11 cellular contexts compared by ENCODE assay signal in genomic region chr10:70890917-70891431, GRCh38. TPM values are rescaled to one million over a fixed set of nuclear protein-coding genes. Genes with fewer than 3 reads are reported as not detected.
DNase-seq lines count a peak whose midpoint lies in the region; ATAC-seq, FAIRE-seq and TF ChIP-seq lines count a peak whose summit lies in the region.
"Had no signal": no experiment of that assay in that cellular context is flagged by ENCODE, and none has a peak within 500 bp of the region (broad histone marks: within the 10 kb centered on the region; RNA-seq: fewer than 3 reads in every experiment).

No MANE protein-coding gene starts in this region.

- H3K4me1 ChIP-seq in mesenchymal stem cell (ENCODE audit: control insufficient read depth, insufficient read depth, low read depth, low read length) = peaks cover 15% of the 10 kb centered on the region

- no peak overlapping the region for H3K27ac ChIP-seq in mesenchymal stem cell (ENCODE audit: low read length, poor library complexity, severe bottlenecking)

- peak overlapping the region; percentile 49 for H2BK15ac ChIP-seq in mesenchymal stem cell (ENCODE audit: low read depth, poor library complexity, severe bottlenecking)

- peak; percentile 2 for DNase-seq in NCI-H748 (lab: John Stamatoyannopoulos, UW; ENCODE audit: unreplicated experiment)
- DNase-seq in NCI-H748 treated with DMSO at 0.1 percent for 48 hours (lab: John Stamatoyannopoulos, UW) = no peak
- DNase-seq in fibroblast of villous mesenchyme (ENCODE audit: low read depth) = peak; percentile 76
- peak; percentile 50 for DNase-seq in mesenchymal stem cell
- DNase-seq in urothelium cell line (ENCODE audit: low spot score) = no peak
- DNase-seq in activated CD4-positive, alpha-beta T cell treated with anti-CD3 and anti-CD28 coated beads, Interleukin-2, amount 50 U/mL, for 1 hour = no peak
- no peak for DNase-seq in ecto neural progenitor cell (ENCODE audit: low spot score)
- DNase-seq: activated CD8-positive, alpha-beta T cell treated with anti-CD3 and anti-CD28 coated beads for 36 hours had no signal

- H2BK12ac ChIP-seq in mesenchymal stem cell (ENCODE audit: low read length in 2 of 2) = peak overlapping the region in 1 of 2 experiments; percentile 37

- peak overlapping the region in 1 of 2 experiments; percentile 24 for H3K4ac ChIP-seq in mesenchymal stem cell (ENCODE audit: low read depth in 1 of 2, low read length in 2 of 2)

- peak overlapping the region; percentile 24 for H3K9ac ChIP-seq in mesenchymal stem cell (ENCODE audit: low read length)

- ATAC-seq in HG02885 (IDR thresholded peaks at IDR 0.05; ENCODE audit: poor library complexity, unreplicated experiment) = no peak
- ATAC-seq: activated CD8-positive, alpha-beta T cell treated with anti-CD3 and anti-CD28 coated beads for 36 hours; stimulated activated effector memory CD8-positive, alpha-beta T cell treated with anti-CD3 and anti-CD28 coated beads, Interleukin-12 subunit alpha, Interleukin-12 subunit beta, amount 100 ng/mL, for 72 hours had no signal

- H3K4me3 ChIP-seq in fibroblast of villous mesenchyme (ENCODE audit: low read depth, low read length) (no peak overlapping the region), mesenchymal stem cell (ENCODE audit: insufficient read depth in 1 of 2, low read depth in 1 of 2, low read length in 2 of 2) (no peak overlapping the region)

- no peak overlapping the region for H2AK5ac ChIP-seq in mesenchymal stem cell (ENCODE audit: low read length, severe bottlenecking)

- H3K18ac ChIP-seq in mesenchymal stem cell (ENCODE audit: low read depth in 1 of 2, low read length in 2 of 2) = no peak overlapping the region

- WGBS in mesenchymal stem cell = 43% methylated on average over 7 of the region's 7 CpGs

- no peak overlapping the region for H3K14ac ChIP-seq in mesenchymal stem cell (ENCODE audit: low read length in 2 of 2)

- H3K4me2 ChIP-seq in mesenchymal stem cell (ENCODE audit: low read length, poor library complexity, severe bottlenecking) = no peak overlapping the region

- no peak overlapping the region for H3K23ac ChIP-seq in mesenchymal stem cell (ENCODE audit: low read length in 2 of 2)

- no peaks in the 10 kb centered on the region for H3K9me3 ChIP-seq in mesenchymal stem cell (ENCODE audit: control insufficient read depth, low read length)

- FAIRE-seq in urothelium cell line (lab: Jason Lieb, UNC) = peak; percentile 44
- FAIRE-seq: D721Med had no signal

- no peak overlapping the region for H4K91ac ChIP-seq in mesenchymal stem cell (ENCODE audit: low read length)

- no peak for TF ChIP-seq CTCF in fibroblast of villous mesenchyme (IDR thresholded peaks at IDR 0.05; ENCODE audit: insufficient read depth, low read depth, low read length)

- H4K8ac ChIP-seq in mesenchymal stem cell (ENCODE audit: low read length) = no peak overlapping the region

- no peak overlapping the region for H2BK5ac ChIP-seq in mesenchymal stem cell (ENCODE audit: low read depth, low read length, poor library complexity, severe bottlenecking)

- H3K27me3 ChIP-seq in mesenchymal stem cell (ENCODE audit: control insufficient read depth in 1 of 2, insufficient read depth in 1 of 2, low read length in 2 of 2) = peaks cover 0 to 3% of the 10 kb centered on the region in 2 experiments

- no peak overlapping the region for H2BK120ac ChIP-seq in mesenchymal stem cell (ENCODE audit: low read depth, low read length)

- peaks cover 12% of the 10 kb centered on the region for H3K79me1 ChIP-seq in mesenchymal stem cell (replicated peaks; ENCODE audit: low read length, poor library complexity, severe bottlenecking)

- H2AFZ ChIP-seq in mesenchymal stem cell (ENCODE audit: low read depth, low read length) = no peak overlapping the region

- no peaks in the 10 kb centered on the region for H3K36me3 ChIP-seq in mesenchymal stem cell (ENCODE audit: control insufficient read depth in 1 of 2, insufficient read depth in 2 of 2, low read depth in 1 of 2, low read length in 2 of 2)

RNA-seq across cellular contexts. Expression of gene PCBD1, which starts 2.6 kb away (rescaled TPM):
- 24.2 and 26.8 TPM in 2 replicates for total RNA-seq in fibroblast of villous mesenchyme
- polyA plus RNA-seq in mesenchymal stem cell (2013, experiment 1 of 2) = 86.1 TPM
- polyA plus RNA-seq in mesenchymal stem cell (2013, experiment 2 of 2) = 80.5 TPM

Comparison
In these comparisons a context has a peak if more than half of its experiments do, and no peak if none do; other contexts are left out.
1. DNase-seq: peak in NCI-H748 (single experiment), fibroblast of villous mesenchyme (single experiment) and mesenchymal stem cell (single experiment); none in NCI-H748 treated with DMSO at 0.1 percent for 48 hours (single experiment), urothelium cell line (single experiment), activated CD4-positive, alpha-beta T cell treated with anti-CD3 and anti-CD28 coated beads, Interleukin-2, amount 50 U/mL, for 1 hour (single experiment) and ecto neural progenitor cell (single experiment).